Comparison of ENCODE assay signal across 11 cellular contexts in the genomic region with DNA sequence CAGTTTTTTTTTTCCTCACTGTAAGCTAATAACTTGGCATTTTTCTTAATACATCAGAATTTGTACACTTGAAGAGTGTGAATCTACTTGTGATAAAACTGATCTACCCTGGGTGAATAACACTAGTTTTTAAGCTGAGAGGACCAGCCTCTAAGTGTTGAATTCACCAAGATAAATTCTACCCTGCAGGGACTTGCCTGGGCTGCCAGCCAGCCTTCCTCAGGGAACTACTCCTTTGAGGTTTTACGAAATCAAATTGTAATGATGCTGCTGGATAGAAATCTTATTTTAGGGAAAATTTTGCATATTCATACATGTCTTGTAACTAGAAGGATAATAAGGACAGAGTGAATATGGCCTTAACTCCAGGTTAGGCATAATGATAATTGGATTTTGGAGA. TPM values are rescaled to one million over a fixed set of nuclear protein-coding genes. Genes with fewer than 3 reads are reported as not detected.
A peak's percentile ranks its signal among the peaks of the same experiment; 100 is the strongest.
DNase-seq lines count a peak whose midpoint lies in the region; ATAC-seq, FAIRE-seq and TF ChIP-seq lines count a peak whose summit lies in the region.
"Had no signal": no experiment of that assay in that cellular context is flagged by ENCODE, and none has a peak within 500 bp of the region (broad histone marks: within the 10 kb centered on the region; RNA-seq: fewer than 3 reads in every experiment).

No MANE protein-coding gene starts in this region.

- peak overlapping the region; percentile 90 for H3K4me2 ChIP-seq in astrocyte (ENCODE audit: low read length)

- H3K27ac ChIP-seq in CD4-positive, CD25-positive, alpha-beta regulatory T cell (ENCODE audit: insufficient read depth, low read length, poor library complexity, severe bottlenecking) = no peak overlapping the region
- no peak overlapping the region for H3K27ac ChIP-seq in astrocyte (ENCODE audit: low read depth, low read length)
- H3K27ac ChIP-seq: brain microvascular endothelial cell had no signal

- H4K20me1 ChIP-seq in astrocyte (ENCODE audit: insufficient read depth, low read length) = peaks cover 14% of the 10 kb centered on the region

- H3K9ac ChIP-seq in astrocyte (ENCODE audit: low read length) = no peak overlapping the region

- peak overlapping the region; percentile 32 for H3K4me3 ChIP-seq in CD4-positive, CD25-positive, alpha-beta regulatory T cell (ENCODE audit: low read depth, low read length)
- H3K4me3 ChIP-seq in astrocyte (ENCODE audit: insufficient read depth, low read depth, low read length) = no peak overlapping the region

- no peaks in the 10 kb centered on the region for H3K27me3 Mint-ChIP-seq in CD4-positive, CD25-positive, alpha-beta regulatory T cell
- peaks cover 7% of the 10 kb centered on the region for H3K27me3 Mint-ChIP-seq in HFFc6 (ENCODE audit: insufficient read depth)
- no peaks in the 10 kb centered on the region for H3K27me3 Mint-ChIP-seq in astrocyte (ENCODE audit: low read depth, unreplicated experiment)
- H3K27me3 Mint-ChIP-seq in mesothelial cell of epicardium (ENCODE audit: low read depth) = no peaks in the 10 kb centered on the region
- H3K27me3 Mint-ChIP-seq in stimulated activated naive B cell treated with anti-CD40 and anti-IgM and Interleukin-4, amounts not matched to agents 10 μg/mL and 1 μg/mL and 100 μg/mL, for 72 hours = no peaks in the 10 kb centered on the region

- H3K36me3 ChIP-seq in CD4-positive, CD25-positive, alpha-beta regulatory T cell (ENCODE audit: control insufficient read depth, insufficient read depth, low read length) = peaks cover 21% of the 10 kb centered on the region
- H3K36me3 ChIP-seq in astrocyte (ENCODE audit: insufficient read depth, low read length) = peaks cover 17% of the 10 kb centered on the region

- no peak for DNase-seq in CD4-positive, CD25-positive, alpha-beta regulatory T cell
- DNase-seq in HFFc6 (no peak), astrocyte (ENCODE audit: low read depth) (no peak), mesothelial cell of epicardium (ENCODE audit: low spot score in 2 of 2, unreplicated experiment in 2 of 2) (no peak), NCI-H345 (lab: John Stamatoyannopoulos, UW) (no peak), NCI-H2107 (lab: John Stamatoyannopoulos, UW) (no peak)
- no peak for DNase-seq in stimulated activated naive B cell treated with anti-CD40 and anti-IgM and Interleukin-4, amounts not matched to agents 10 μg/mL and 1 μg/mL and 100 μg/mL, for 72 hours
- DNase-seq: brain microvascular endothelial cell, midbrain had no signal

- peak overlapping the region in 1 of 3 donors; percentile 58 for H3K27ac Mint-ChIP-seq in CD4-positive, CD25-positive, alpha-beta regulatory T cell
- peak overlapping the region; percentile 17; the same call in 1 of the 2 replicates for H3K27ac Mint-ChIP-seq in HFFc6
- H3K27ac Mint-ChIP-seq in astrocyte (ENCODE audit: unreplicated experiment) = no peak overlapping the region
- no peak overlapping the region for H3K27ac Mint-ChIP-seq in mesothelial cell of epicardium
- no peak overlapping the region for H3K27ac Mint-ChIP-seq in stimulated activated naive B cell treated with anti-CD40 and anti-IgM and Interleukin-4, amounts not matched to agents 10 μg/mL and 1 μg/mL and 100 μg/mL, for 72 hours

- TF ChIP-seq CTCF in HFFc6 (IDR thresholded peaks at IDR 0.05) (no peak), astrocyte (IDR thresholded peaks at IDR 0.05; ENCODE audit: insufficient read depth, low read depth, low read length) (no peak), mesothelial cell of epicardium (IDR thresholded peaks at IDR 0.05; ENCODE audit: unreplicated experiment) (no peak)

- H3K27me3 ChIP-seq in CD4-positive, CD25-positive, alpha-beta regulatory T cell (ENCODE audit: control insufficient read depth, insufficient read depth, low read length) = no peaks in the 10 kb centered on the region
- no peaks in the 10 kb centered on the region for H3K27me3 ChIP-seq in astrocyte (ENCODE audit: insufficient read depth, low read length)
- H3K27me3 ChIP-seq: brain microvascular endothelial cell had no signal

- no peak overlapping the region for H2AFZ ChIP-seq in astrocyte (ENCODE audit: low read depth, low read length)

- peak overlapping the region; percentile 12 to 99 (median 76) for H3K4me3 Mint-ChIP-seq in CD4-positive, CD25-positive, alpha-beta regulatory T cell
- H3K4me3 Mint-ChIP-seq in HFFc6 = peak overlapping the region; percentile 99
- H3K4me3 Mint-ChIP-seq in astrocyte (ENCODE audit: unreplicated experiment) = peak overlapping the region; percentile 99
- peak overlapping the region; percentile 24 for H3K4me3 Mint-ChIP-seq in mesothelial cell of epicardium
- no peak overlapping the region for H3K4me3 Mint-ChIP-seq in stimulated activated naive B cell treated with anti-CD40 and anti-IgM and Interleukin-4, amounts not matched to agents 10 μg/mL and 1 μg/mL and 100 μg/mL, for 72 hours

- ATAC-seq in CD4-positive, CD25-positive, alpha-beta regulatory T cell (ENCODE audit: low read depth in 2 of 2) = no peak
- no peak for ATAC-seq in stimulated activated naive B cell treated with anti-CD40 and anti-IgM and Interleukin-4, amounts not matched to agents 10 μg/mL and 1 μg/mL and 100 μg/mL, for 72 hours (replicated peaks)
- no peak for ATAC-seq in HG03159 (IDR thresholded peaks at IDR 0.05; ENCODE audit: unreplicated experiment)

- H3K9me3 Mint-ChIP-seq in CD4-positive, CD25-positive, alpha-beta regulatory T cell = no peaks in the 10 kb centered on the region
- H3K9me3 Mint-ChIP-seq in HFFc6 (no peaks in the 10 kb centered on the region), astrocyte (ENCODE audit: unreplicated experiment) (no peaks in the 10 kb centered on the region), mesothelial cell of epicardium (no peaks in the 10 kb centered on the region)
- H3K9me3 Mint-ChIP-seq in stimulated activated naive B cell treated with anti-CD40 and anti-IgM and Interleukin-4, amounts not matched to agents 10 μg/mL and 1 μg/mL and 100 μg/mL, for 72 hours = no peaks in the 10 kb centered on the region

- no peak for FAIRE-seq in astrocyte (lab: Jason Lieb, UNC)

- peaks cover 24 to 51% (median 42%) of the 10 kb centered on the region in 4 donors for H3K4me1 Mint-ChIP-seq in CD4-positive, CD25-positive, alpha-beta regulatory T cell
- peaks cover 40% of the 10 kb centered on the region for H3K4me1 Mint-ChIP-seq in HFFc6 (ENCODE audit: low read depth)
- peaks cover 18% of the 10 kb centered on the region for H3K4me1 Mint-ChIP-seq in astrocyte (ENCODE audit: low read depth, unreplicated experiment)
- peaks cover 31% of the 10 kb centered on the region for H3K4me1 Mint-ChIP-seq in mesothelial cell of epicardium
- peaks cover 12 to 32% of the 10 kb centered on the region in 2 donors for H3K4me1 Mint-ChIP-seq in stimulated activated naive B cell treated with anti-CD40 and anti-IgM and Interleukin-4, amounts not matched to agents 10 μg/mL and 1 μg/mL and 100 μg/mL, for 72 hours

- peaks cover 40% of the 10 kb centered on the region for H3K4me1 ChIP-seq in CD4-positive, CD25-positive, alpha-beta regulatory T cell (ENCODE audit: control insufficient read depth, insufficient read depth, low read length, poor library complexity, severe bottlenecking)
- peaks cover 6% of the 10 kb centered on the region for H3K4me1 ChIP-seq in astrocyte (ENCODE audit: insufficient read depth, low read length)

- H3K36me3 Mint-ChIP-seq in CD4-positive, CD25-positive, alpha-beta regulatory T cell = peaks cover 22% of the 10 kb centered on the region
- H3K36me3 Mint-ChIP-seq in HFFc6 (ENCODE audit: low read depth) = peaks cover 9% of the 10 kb centered on the region
- peaks cover 11% of the 10 kb centered on the region for H3K36me3 Mint-ChIP-seq in astrocyte (ENCODE audit: low read depth, unreplicated experiment)
- H3K36me3 Mint-ChIP-seq in mesothelial cell of epicardium = peaks cover 15% of the 10 kb centered on the region
- H3K36me3 Mint-ChIP-seq in stimulated activated naive B cell treated with anti-CD40 and anti-IgM and Interleukin-4, amounts not matched to agents 10 μg/mL and 1 μg/mL and 100 μg/mL, for 72 hours = peaks cover 6 to 17% of the 10 kb centered on the region in 2 donors

- H3K9me3 ChIP-seq in CD4-positive, CD25-positive, alpha-beta regulatory T cell (ENCODE audit: control insufficient read depth in 2 of 2, low read length in 2 of 2) = no peaks in the 10 kb centered on the region
- H3K9me3 ChIP-seq in astrocyte (ENCODE audit: insufficient read depth, low read depth, low read length) = no peaks in the 10 kb centered on the region

- H3K79me2 ChIP-seq in astrocyte (ENCODE audit: insufficient read depth, low read length) = peaks cover 45% of the 10 kb centered on the region

RNA-seq across cellular contexts. Expression of gene MED21, which starts 1.9 kb away (rescaled TPM):
- 88.5 TPM for total RNA-seq in CD4-positive, CD25-positive, alpha-beta regulatory T cell
- polyA plus RNA-seq in CD4-positive, CD25-positive, alpha-beta regulatory T cell = 10 to 100 TPM; 17.4 to 26.8 (median 19.1) TPM
- total RNA-seq in HFFc6 (2021; fragmentation: NEBNext Ultra II Directional; extraction: Animal tissue kit (Norgen Biotek cat#: 25700)) = 10 to 100 TPM; 36.1 to 41.4 (median 40.1) TPM
- total RNA-seq in astrocyte (44.8 and 47.3 TPM in 2 replicates), mesothelial cell of epicardium (52.3 to 55.1 TPM (median 52.4 TPM) in 3 replicates)

RNA-seq across cellular contexts. Expression of gene TM7SF3, which starts 10.1 kb away (rescaled TPM):
- 21.8 TPM for total RNA-seq in CD4-positive, CD25-positive, alpha-beta regulatory T cell
- polyA plus RNA-seq in CD4-positive, CD25-positive, alpha-beta regulatory T cell = 10 to 100 TPM; 59.2 to 68.2 (median 64.8) TPM
- 10 to 100 TPM; 60.7 to 75.5 (median 68.7) TPM for total RNA-seq in HFFc6 (2021; fragmentation: NEBNext Ultra II Directional; extraction: Animal tissue kit (Norgen Biotek cat#: 25700))
- total RNA-seq in astrocyte (93.2 and 104 TPM in 2 replicates), mesothelial cell of epicardium (60.9 to 70.5 TPM (median 67.8 TPM) in 3 replicates)

RNA-seq across cellular contexts. Expression of gene C12orf71, which starts 58.1 kb away (rescaled TPM):
- total RNA-seq in CD4-positive, CD25-positive, alpha-beta regulatory T cell = not detected
- not detected for polyA plus RNA-seq in CD4-positive, CD25-positive, alpha-beta regulatory T cell
- total RNA-seq in HFFc6 (2021; fragmentation: NEBNext Ultra II Directional; extraction: Animal tissue kit (Norgen Biotek cat#: 25700)) = not detected
- not detected in 2 replicates for total RNA-seq in astrocyte
- total RNA-seq in mesothelial cell of epicardium = not detected in 3 replicates
- total RNA-seq: RPMI7951 had no signal

Comparison
In these comparisons a context has a peak if more than half of its experiments do, and no peak if none do; other contexts are left out.
1. H3K4me3 Mint-ChIP-seq: peak in CD4-positive, CD25-positive, alpha-beta regulatory T cell (4 of 4), HFFc6 (single experiment), astrocyte (single experiment) and mesothelial cell of epicardium (single experiment); none in stimulated activated naive B cell treated with anti-CD40 and anti-IgM and Interleukin-4, amounts not matched to agents 10 μg/mL and 1 μg/mL and 100 μg/mL, for 72 hours (0 of 2).